In genomic region chr14:22587247-22587646, GRCh38 we compare ENCODE assay signal across 1 cellular context.
TF ChIP-seq lines count a peak whose summit lies in the region.

No MANE protein-coding gene starts in this region.

TF ChIP-seq in endothelial cell of umbilical vein, 7 proteins besides CTCF, POLR2A, EP300 and RAD21 (continued from another document):
- TF ChIP-seq MAX (IDR thresholded peaks at IDR 0.05; ENCODE audit: insufficient read depth, insufficient read length) (no peak), POLR2AphosphoS5 (IDR thresholded peaks at IDR 0.05; ENCODE audit: insufficient read depth, low read depth, low read length) (no peak), MYC (IDR thresholded peaks at IDR 0.05; ENCODE audit: low read depth, low read length) (no peak), JUN (IDR thresholded peaks at IDR 0.05; ENCODE audit: borderline replicate concordance, insufficient read depth, insufficient read length, low read depth) (no peak)
